23 cellular contexts compared by ENCODE assay signal in the genomic region with DNA sequence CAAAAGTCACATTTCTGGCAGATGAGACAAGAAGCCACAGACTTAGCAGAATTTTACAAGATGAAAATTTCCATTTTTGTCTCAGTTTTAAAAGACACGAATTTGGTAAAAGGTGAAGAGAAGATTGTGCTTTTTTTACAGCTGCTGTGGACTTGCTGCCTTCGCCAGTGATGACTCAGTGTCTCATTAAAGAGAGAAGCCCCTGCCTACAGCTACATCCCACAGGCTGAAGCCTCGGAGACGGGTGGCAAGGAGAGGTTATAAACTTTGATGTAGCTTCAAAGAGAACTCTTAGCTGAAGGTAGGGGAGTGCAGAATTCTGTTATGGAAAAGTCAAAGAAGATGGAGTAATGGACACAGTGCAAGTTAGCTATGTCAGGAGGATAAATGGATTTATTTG.
"Had no signal": no experiment of that assay in that cellular context is flagged by ENCODE, and none has a peak within 500 bp of the region (broad histone marks: within the 10 kb centered on the region; RNA-seq: fewer than 3 reads in every experiment).

No MANE protein-coding gene starts in this region.

- H3K27ac ChIP-seq: breast epithelium, hepatocyte, prostate gland, spleen, thoracic aorta, upper lobe of left lung, VCaP had no signal

- H3K4me2 ChIP-seq: hepatocyte had no signal

- H3K79me2 ChIP-seq: hepatocyte had no signal

- H3K4me1 ChIP-seq: breast epithelium, prostate gland, spleen, upper lobe of left lung had no signal

- H3K27me3 ChIP-seq: breast epithelium, hepatocyte, spleen, upper lobe of left lung had no signal

- ATAC-seq: activated CD4-positive, CD25-positive, alpha-beta regulatory T cell treated with anti-CD3 and anti-CD28 coated beads, Interleukin-2, amount 50 U/mL, for 24 hours; activated CD8-positive, alpha-beta memory T cell treated with anti-CD3 and anti-CD28 coated beads, Interleukin-2, amount 10 ng/mL, durations not matched to agents 7 days and 5 days; activated CD8-positive, alpha-beta T cell treated with anti-CD3 and anti-CD28 coated beads for 36 hours; left ventricle myocardium superior; naive thymus-derived CD4-positive, alpha-beta T cell had no signal

- H3K9me3 ChIP-seq: breast epithelium, prostate gland, spleen, thoracic aorta, upper lobe of left lung had no signal

- H2AFZ ChIP-seq: hepatocyte had no signal

- FAIRE-seq: colon had no signal

- H3K4me3 ChIP-seq: breast epithelium, hepatocyte, prostate gland, spleen, thoracic aorta, upper lobe of left lung had no signal

- H3K36me3 ChIP-seq: breast epithelium, prostate gland, spleen, thoracic aorta, upper lobe of left lung had no signal

- DNase-seq: activated CD4-positive, alpha-beta T cell treated with anti-CD3 and anti-CD28 coated beads, Interleukin-2, amount 10 ng/mL, durations not matched to agents 7 days and 5 days; activated CD8-positive, alpha-beta memory T cell treated with anti-CD3 and anti-CD28 coated beads, Interleukin-2, amount 10 ng/mL, durations not matched to agents 7 days and 5 days; activated CD8-positive, alpha-beta T cell treated with anti-CD3 and anti-CD28 coated beads for 36 hours; activated effector memory CD4-positive, alpha-beta T cell treated with anti-CD3 and anti-CD28 coated beads, Interleukin-2, amount 50 U/mL, for 16 hours; activated T-cell treated with anti-CD3 and anti-CD28 coated beads for 4 hours; aorta; effector memory CD4-positive, alpha-beta T cell; foreskin melanocyte; immature natural killer cell; left ventricle myocardium superior; naive thymus-derived CD4-positive, alpha-beta T cell; spleen; stimulated activated CD4-positive, alpha-beta T cell treated with anti-CD3 and anti-CD28 coated beads, Interleukin-4, amount 100 ng/mL, for 1 hour; stimulated activated naive CD4-positive, alpha-beta T cell; T-helper 2 cell; upper lobe of left lung had no signal
